In genomic region chr1:213989071-213989739, GRCh38 we compare ENCODE assay signal across 1 cellular context.
TF ChIP-seq lines count a peak whose summit lies in the region.

No MANE protein-coding gene starts in this region.

TF ChIP-seq in H1, 55 proteins besides CTCF, POLR2A, EP300 and RAD21 (continued from another document):
- TF ChIP-seq SIX5 (IDR thresholded peaks at IDR 0.05; ENCODE audit: low read depth, low read length) (no peak), KDM5A (IDR thresholded peaks at IDR 0.05; ENCODE audit: low read length) (no peak), RNF2 (IDR thresholded peaks at IDR 0.05; ENCODE audit: borderline replicate concordance, low read depth, low read length, missing control alignments, poor library complexity, severe bottlenecking) (no peak), MAFK (IDR thresholded peaks at IDR 0.05; ENCODE audit: low read depth, low read length) (no peak), JUN (IDR thresholded peaks at IDR 0.05; ENCODE audit: low read depth, low read length) (no peak), PHF8 (conservative IDR thresholded peaks at IDR 0.05; ENCODE audit: low read depth, low read length) (peak; percentile 46; the same call in 1 of the 2 replicates), BACH1 (IDR thresholded peaks at IDR 0.05; ENCODE audit: low read length) (no peak), KDM1A (IDR thresholded peaks at IDR 0.05; ENCODE audit: borderline replicate concordance, low read length) (no peak), SAP30 (IDR thresholded peaks at IDR 0.05; ENCODE audit: insufficient read depth, insufficient replicate concordance, low read length) (no peak), TCF12 (IDR thresholded peaks at IDR 0.05; ENCODE audit: low read depth, low read length) (no peak), NANOG (IDR thresholded peaks at IDR 0.05; ENCODE audit: insufficient read depth, low read depth, low read length, poor library complexity, severe bottlenecking) (no peak), BRCA1 (IDR thresholded peaks at IDR 0.05; ENCODE audit: low read depth, low read length) (no peak), CEBPB (IDR thresholded peaks at IDR 0.05; ENCODE audit: low read depth, low read length) (no peak), CBX5 (IDR thresholded peaks at IDR 0.05; ENCODE audit: low read depth, low read length) (no peak), POLR2AphosphoS5 (IDR thresholded peaks at IDR 0.05; ENCODE audit: low read depth, low read length) (no peak), GTF2F1 (IDR thresholded peaks at IDR 0.05; ENCODE audit: borderline replicate concordance, low read depth, low read length) (no peak), SIN3A (conservative IDR thresholded peaks at IDR 0.05 in 1 of 2, IDR thresholded peaks at IDR 0.05 in 1 of 2; ENCODE audit: low read depth in 1 of 2, low read length in 2 of 2) (0 out of 4 replicates have a peak, but pooled peaks of 1 of the 2 experiments have one; percentile 10), RFX5 (IDR thresholded peaks at IDR 0.05; ENCODE audit: borderline replicate concordance, low read depth, low read length) (no peak), USF2 (IDR thresholded peaks at IDR 0.05; ENCODE audit: low read length) (no peak), SP4 (IDR thresholded peaks at IDR 0.05; ENCODE audit: low read length) (no peak), HDAC2 (IDR thresholded peaks at IDR 0.05; ENCODE audit: borderline replicate concordance in 1 of 2, low read depth in 2 of 2, low read length in 2 of 2) (0 out of 4 replicates have a peak, but pooled peaks of 1 of the 2 experiments have one; percentile 41), TAF1 (IDR thresholded peaks at IDR 0.05; ENCODE audit: low read depth, low read length) (no peak), CHD2 (IDR thresholded peaks at IDR 0.05; ENCODE audit: low read length) (no peak)
- TF ChIP-seq, protein P1, sequence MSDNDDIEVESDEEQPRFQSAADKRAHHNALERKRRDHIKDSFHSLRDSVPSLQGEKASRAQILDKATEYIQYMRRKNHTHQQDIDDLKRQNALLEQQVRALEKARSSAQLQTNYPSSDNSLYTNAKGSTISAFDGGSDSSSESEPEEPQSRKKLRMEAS (IDR thresholded peaks at IDR 0.05): peak; percentile 66; the same call in 1 of the 2 replicates
- TF ChIP-seq, protein P2, sequence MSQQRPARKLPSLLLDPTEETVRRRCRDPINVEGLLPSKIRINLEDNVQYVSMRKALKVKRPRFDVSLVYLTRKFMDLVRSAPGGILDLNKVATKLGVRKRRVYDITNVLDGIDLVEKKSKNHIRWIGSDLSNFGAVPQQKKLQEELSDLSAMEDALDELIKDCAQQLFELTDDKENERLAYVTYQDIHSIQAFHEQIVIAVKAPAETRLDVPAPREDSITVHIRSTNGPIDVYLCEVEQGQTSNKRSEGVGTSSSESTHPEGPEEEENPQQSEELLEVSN (IDR thresholded peaks at IDR 0.05): peak; percentile 76
- TF ChIP-seq, protein P3, sequence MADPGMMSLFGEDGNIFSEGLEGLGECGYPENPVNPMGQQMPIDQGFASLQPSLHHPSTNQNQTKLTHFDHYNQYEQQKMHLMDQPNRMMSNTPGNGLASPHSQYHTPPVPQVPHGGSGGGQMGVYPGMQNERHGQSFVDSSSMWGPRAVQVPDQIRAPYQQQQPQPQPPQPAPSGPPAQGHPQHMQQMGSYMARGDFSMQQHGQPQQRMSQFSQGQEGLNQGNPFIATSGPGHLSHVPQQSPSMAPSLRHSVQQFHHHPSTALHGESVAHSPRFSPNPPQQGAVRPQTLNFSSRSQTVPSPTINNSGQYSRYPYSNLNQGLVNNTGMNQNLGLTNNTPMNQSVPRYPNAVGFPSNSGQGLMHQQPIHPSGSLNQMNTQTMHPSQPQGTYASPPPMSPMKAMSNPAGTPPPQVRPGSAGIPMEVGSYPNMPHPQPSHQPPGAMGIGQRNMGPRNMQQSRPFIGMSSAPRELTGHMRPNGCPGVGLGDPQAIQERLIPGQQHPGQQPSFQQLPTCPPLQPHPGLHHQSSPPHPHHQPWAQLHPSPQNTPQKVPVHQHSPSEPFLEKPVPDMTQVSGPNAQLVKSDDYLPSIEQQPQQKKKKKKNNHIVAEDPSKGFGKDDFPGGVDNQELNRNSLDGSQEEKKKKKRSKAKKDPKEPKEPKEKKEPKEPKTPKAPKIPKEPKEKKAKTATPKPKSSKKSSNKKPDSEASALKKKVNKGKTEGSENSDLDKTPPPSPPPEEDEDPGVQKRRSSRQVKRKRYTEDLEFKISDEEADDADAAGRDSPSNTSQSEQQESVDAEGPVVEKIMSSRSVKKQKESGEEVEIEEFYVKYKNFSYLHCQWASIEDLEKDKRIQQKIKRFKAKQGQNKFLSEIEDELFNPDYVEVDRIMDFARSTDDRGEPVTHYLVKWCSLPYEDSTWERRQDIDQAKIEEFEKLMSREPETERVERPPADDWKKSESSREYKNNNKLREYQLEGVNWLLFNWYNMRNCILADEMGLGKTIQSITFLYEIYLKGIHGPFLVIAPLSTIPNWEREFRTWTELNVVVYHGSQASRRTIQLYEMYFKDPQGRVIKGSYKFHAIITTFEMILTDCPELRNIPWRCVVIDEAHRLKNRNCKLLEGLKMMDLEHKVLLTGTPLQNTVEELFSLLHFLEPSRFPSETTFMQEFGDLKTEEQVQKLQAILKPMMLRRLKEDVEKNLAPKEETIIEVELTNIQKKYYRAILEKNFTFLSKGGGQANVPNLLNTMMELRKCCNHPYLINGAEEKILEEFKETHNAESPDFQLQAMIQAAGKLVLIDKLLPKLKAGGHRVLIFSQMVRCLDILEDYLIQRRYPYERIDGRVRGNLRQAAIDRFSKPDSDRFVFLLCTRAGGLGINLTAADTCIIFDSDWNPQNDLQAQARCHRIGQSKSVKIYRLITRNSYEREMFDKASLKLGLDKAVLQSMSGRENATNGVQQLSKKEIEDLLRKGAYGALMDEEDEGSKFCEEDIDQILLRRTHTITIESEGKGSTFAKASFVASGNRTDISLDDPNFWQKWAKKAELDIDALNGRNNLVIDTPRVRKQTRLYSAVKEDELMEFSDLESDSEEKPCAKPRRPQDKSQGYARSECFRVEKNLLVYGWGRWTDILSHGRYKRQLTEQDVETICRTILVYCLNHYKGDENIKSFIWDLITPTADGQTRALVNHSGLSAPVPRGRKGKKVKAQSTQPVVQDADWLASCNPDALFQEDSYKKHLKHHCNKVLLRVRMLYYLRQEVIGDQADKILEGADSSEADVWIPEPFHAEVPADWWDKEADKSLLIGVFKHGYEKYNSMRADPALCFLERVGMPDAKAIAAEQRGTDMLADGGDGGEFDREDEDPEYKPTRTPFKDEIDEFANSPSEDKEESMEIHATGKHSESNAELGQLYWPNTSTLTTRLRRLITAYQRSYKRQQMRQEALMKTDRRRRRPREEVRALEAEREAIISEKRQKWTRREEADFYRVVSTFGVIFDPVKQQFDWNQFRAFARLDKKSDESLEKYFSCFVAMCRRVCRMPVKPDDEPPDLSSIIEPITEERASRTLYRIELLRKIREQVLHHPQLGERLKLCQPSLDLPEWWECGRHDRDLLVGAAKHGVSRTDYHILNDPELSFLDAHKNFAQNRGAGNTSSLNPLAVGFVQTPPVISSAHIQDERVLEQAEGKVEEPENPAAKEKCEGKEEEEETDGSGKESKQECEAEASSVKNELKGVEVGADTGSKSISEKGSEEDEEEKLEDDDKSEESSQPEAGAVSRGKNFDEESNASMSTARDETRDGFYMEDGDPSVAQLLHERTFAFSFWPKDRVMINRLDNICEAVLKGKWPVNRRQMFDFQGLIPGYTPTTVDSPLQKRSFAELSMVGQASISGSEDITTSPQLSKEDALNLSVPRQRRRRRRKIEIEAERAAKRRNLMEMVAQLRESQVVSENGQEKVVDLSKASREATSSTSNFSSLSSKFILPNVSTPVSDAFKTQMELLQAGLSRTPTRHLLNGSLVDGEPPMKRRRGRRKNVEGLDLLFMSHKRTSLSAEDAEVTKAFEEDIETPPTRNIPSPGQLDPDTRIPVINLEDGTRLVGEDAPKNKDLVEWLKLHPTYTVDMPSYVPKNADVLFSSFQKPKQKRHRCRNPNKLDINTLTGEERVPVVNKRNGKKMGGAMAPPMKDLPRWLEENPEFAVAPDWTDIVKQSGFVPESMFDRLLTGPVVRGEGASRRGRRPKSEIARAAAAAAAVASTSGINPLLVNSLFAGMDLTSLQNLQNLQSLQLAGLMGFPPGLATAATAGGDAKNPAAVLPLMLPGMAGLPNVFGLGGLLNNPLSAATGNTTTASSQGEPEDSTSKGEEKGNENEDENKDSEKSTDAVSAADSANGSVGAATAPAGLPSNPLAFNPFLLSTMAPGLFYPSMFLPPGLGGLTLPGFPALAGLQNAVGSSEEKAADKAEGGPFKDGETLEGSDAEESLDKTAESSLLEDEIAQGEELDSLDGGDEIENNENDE (IDR thresholded peaks at IDR 0.05; ENCODE audit: insufficient replicate concordance, low read length): no peak
- TF ChIP-seq, protein P4, sequence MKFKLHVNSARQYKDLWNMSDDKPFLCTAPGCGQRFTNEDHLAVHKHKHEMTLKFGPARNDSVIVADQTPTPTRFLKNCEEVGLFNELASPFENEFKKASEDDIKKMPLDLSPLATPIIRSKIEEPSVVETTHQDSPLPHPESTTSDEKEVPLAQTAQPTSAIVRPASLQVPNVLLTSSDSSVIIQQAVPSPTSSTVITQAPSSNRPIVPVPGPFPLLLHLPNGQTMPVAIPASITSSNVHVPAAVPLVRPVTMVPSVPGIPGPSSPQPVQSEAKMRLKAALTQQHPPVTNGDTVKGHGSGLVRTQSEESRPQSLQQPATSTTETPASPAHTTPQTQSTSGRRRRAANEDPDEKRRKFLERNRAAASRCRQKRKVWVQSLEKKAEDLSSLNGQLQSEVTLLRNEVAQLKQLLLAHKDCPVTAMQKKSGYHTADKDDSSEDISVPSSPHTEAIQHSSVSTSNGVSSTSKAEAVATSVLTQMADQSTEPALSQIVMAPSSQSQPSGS (IDR thresholded peaks at IDR 0.05; ENCODE audit: low read length): no peak
